In the genomic region with DNA sequence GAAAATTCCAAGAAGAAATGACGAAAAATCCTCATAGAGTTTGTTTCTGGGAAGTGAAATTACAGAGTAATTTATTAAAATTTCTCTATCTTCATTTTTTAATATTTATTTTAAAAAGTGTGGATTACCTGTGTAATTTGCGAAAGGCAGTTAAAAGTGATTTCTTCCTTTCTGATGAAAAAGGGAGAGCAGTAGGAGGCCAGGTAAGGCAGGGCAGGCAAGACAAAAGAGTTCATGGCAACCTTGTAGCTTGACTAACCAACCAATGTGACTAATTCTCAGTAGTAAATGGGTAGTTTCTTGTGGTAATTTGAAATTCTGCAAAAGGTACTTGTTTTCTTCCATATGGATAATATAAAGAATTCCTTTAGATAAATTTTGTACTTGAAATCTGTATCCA, we compare ENCODE assay signal across 24 cellular contexts.
"Had no signal": no experiment of that assay in that cellular context is flagged by ENCODE, and none has a peak within 500 bp of the region (broad histone marks: within the 10 kb centered on the region; RNA-seq: fewer than 3 reads in every experiment).

No MANE protein-coding gene starts in this region.

- H3K4me1 Mint-ChIP-seq: activated T-helper 17 cell treated with anti-CD3 and anti-CD28 coated beads, Interleukin-2, amount 50 U/mL, for 72 hours; T-cell had no signal

- H3K27me3 ChIP-seq: cardiac muscle cell had no signal

- H3K9me3 Mint-ChIP-seq: activated CD4-positive, alpha-beta memory T cell treated with anti-CD3 and anti-CD28 coated beads, Interleukin-2, amount 10 ng/mL, durations not matched to agents 7 days and 5 days; activated naive CD4-positive, alpha-beta T cell treated with anti-CD3 and anti-CD28 coated beads for 36 hours; activated T-helper 17 cell treated with anti-CD3 and anti-CD28 coated beads, Interleukin-2, amount 50 U/mL, for 72 hours; brain; T-cell had no signal

- H3K36me3 ChIP-seq: cardiac muscle cell had no signal

- DNase-seq: activated CD4-positive, alpha-beta memory T cell treated with anti-CD3 and anti-CD28 coated beads, Interleukin-2, amount 10 ng/mL, durations not matched to agents 7 days and 5 days; activated CD4-positive, alpha-beta T cell treated with anti-CD3 and anti-CD28 coated beads for 36 hours; activated CD4-positive, alpha-beta T cell treated with anti-CD3 and anti-CD28 coated beads, Interleukin-2, amount 50 U/mL, for 1 hour; activated gamma-delta T cell; activated naive CD4-positive, alpha-beta T cell treated with anti-CD3 and anti-CD28 coated beads for 36 hours; activated T-cell treated with anti-CD3 and anti-CD28 coated beads for 4 hours; activated T-cell treated with anti-CD3 and anti-CD28 coated beads, Interleukin-2, amount 50 U/mL, for 48 hours; amygdala; NCI-H1092; NCI-H1417; NCI-H1930; NCI-H2171; NCI-H226; NCI-H510A; NCI-H69; SHP77 treated with DMSO at 0.1 percent for 48 hours; T-cell; T-helper 2 cell; T1000 had no signal

- H3K27ac Mint-ChIP-seq: activated CD4-positive, alpha-beta memory T cell treated with anti-CD3 and anti-CD28 coated beads, Interleukin-2, amount 10 ng/mL, durations not matched to agents 7 days and 5 days; activated CD4-positive, alpha-beta T cell treated with anti-CD3 and anti-CD28 coated beads for 36 hours; activated naive CD4-positive, alpha-beta T cell treated with anti-CD3 and anti-CD28 coated beads for 36 hours; activated naive CD8-positive, alpha-beta T cell; activated T-helper 17 cell treated with anti-CD3 and anti-CD28 coated beads, Interleukin-2, amount 50 U/mL, for 72 hours; brain; T-cell had no signal

- H3K36me3 Mint-ChIP-seq: activated naive CD8-positive, alpha-beta T cell; brain; T-cell had no signal

- H3K4me3 Mint-ChIP-seq: activated CD4-positive, alpha-beta memory T cell treated with anti-CD3 and anti-CD28 coated beads, Interleukin-2, amount 10 ng/mL, durations not matched to agents 7 days and 5 days; activated CD4-positive, alpha-beta T cell treated with anti-CD3 and anti-CD28 coated beads for 36 hours; activated naive CD4-positive, alpha-beta T cell treated with anti-CD3 and anti-CD28 coated beads for 36 hours; activated naive CD8-positive, alpha-beta T cell; activated T-helper 17 cell treated with anti-CD3 and anti-CD28 coated beads, Interleukin-2, amount 50 U/mL, for 72 hours; brain; T-cell had no signal

- H3K4me3 ChIP-seq: cardiac muscle cell had no signal

- H3K27ac ChIP-seq: cardiac muscle cell, VCaP had no signal

- H3K27me3 Mint-ChIP-seq: activated CD4-positive, alpha-beta memory T cell treated with anti-CD3 and anti-CD28 coated beads, Interleukin-2, amount 10 ng/mL, durations not matched to agents 7 days and 5 days; activated CD4-positive, alpha-beta T cell treated with anti-CD3 and anti-CD28 coated beads for 36 hours; activated naive CD8-positive, alpha-beta T cell; activated T-helper 17 cell treated with anti-CD3 and anti-CD28 coated beads, Interleukin-2, amount 50 U/mL, for 72 hours; brain had no signal

- ATAC-seq: activated CD4-positive, alpha-beta T cell treated with anti-CD3 and anti-CD28 coated beads for 36 hours; activated T-helper 17 cell treated with anti-CD3 and anti-CD28 coated beads, Interleukin-2, amount 50 U/mL, for 72 hours; T-cell had no signal
